In the genomic region with DNA sequence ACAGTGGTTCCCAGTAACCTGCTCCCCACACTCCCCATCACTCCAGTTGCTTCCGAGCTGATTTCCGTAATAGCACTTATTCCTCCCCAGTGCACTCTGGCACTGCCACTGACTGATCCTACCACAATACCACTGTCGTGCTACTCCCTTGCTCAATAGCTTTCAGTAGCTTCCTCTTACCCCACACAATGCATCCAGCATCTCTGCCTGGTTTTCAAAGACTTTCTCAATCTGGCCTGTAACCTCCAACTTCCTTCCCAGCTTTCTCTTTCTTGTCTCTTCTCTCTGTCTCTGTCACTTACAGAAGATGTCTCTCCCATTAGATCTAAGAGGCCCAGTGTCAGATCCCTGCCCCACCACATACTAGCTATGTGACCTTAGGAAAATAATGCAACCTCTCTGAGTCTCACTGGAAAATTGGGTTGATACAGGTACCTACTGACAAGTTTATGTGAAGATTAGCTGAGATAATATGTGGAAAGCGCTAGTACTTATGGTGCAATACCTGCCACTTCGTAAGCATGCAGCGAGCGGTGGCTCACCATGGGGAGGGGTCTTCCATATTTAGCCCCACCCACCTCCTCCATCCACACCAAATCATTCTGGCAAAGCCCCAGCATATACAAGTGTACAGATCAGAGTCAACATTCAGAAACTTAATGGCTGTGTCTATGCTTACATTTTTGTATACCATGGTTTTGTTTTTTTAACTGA, we compare ENCODE assay signal across 23 cellular contexts. TPM values are rescaled to one million over a fixed set of nuclear protein-coding genes. Genes with fewer than 3 reads are reported as not detected.
DNase-seq lines count a peak whose midpoint lies in the region; ATAC-seq and TF ChIP-seq lines count a peak whose summit lies in the region.
"Had no signal": no experiment of that assay in that cellular context is flagged by ENCODE, and none has a peak within 500 bp of the region (broad histone marks: within the 10 kb centered on the region; RNA-seq: fewer than 3 reads in every experiment).

No MANE protein-coding gene starts in this region.

- peak overlapping the region in 8 of 11 experiments; percentile 18 to 68 (median 50); a peak in 14 of 22 replicates for H3K4me2 ChIP-seq in BLaER1 treated with 17β-estradiol and CSF1 and Interleukin-3, amounts not matched to agents 10 nM and 100 nM
- H3K4me2 ChIP-seq: neural progenitor cell, smooth muscle cell had no signal

- H3K27me3 Mint-ChIP-seq in naive thymus-derived CD4-positive, alpha-beta T cell: no peaks in the 10 kb centered on the region
- H3K27me3 Mint-ChIP-seq: activated T-helper 17 cell treated with anti-CD3 and anti-CD28 coated beads, Interleukin-2, amount 50 U/mL, for 72 hours; stimulated activated naive CD8-positive, alpha-beta T cell treated with anti-CD3 and anti-CD28 coated beads, Interleukin-15, amount 100 ng/mL, for 72 hours had no signal

- no peak overlapping the region for H3K27ac Mint-ChIP-seq in naive thymus-derived CD4-positive, alpha-beta T cell
- H3K27ac Mint-ChIP-seq in stimulated activated effector memory CD8-positive, alpha-beta T cell treated with anti-CD3 and anti-CD28 coated beads, Interleukin-12 subunit alpha, Interleukin-12 subunit beta, amount 100 ng/mL, for 72 hours: no peak overlapping the region
- H3K27ac Mint-ChIP-seq: activated naive CD4-positive, alpha-beta T cell treated with anti-CD3 and anti-CD28 coated beads, Interleukin-2, amount 50 U/mL, for 72 hours; activated T-helper 17 cell treated with anti-CD3 and anti-CD28 coated beads, Interleukin-2, amount 50 U/mL, for 72 hours had no signal

- peaks cover 17 to 49% (median 36%) of the 10 kb centered on the region in 10 experiments for H3K4me1 ChIP-seq in BLaER1 treated with 17β-estradiol and CSF1 and Interleukin-3, amounts not matched to agents 10 nM and 100 nM
- no peaks in the 10 kb centered on the region for H3K4me1 ChIP-seq in naive thymus-derived CD4-positive, alpha-beta T cell (ENCODE audit: control insufficient read depth in 2 of 2, insufficient read depth in 2 of 2, low read length in 2 of 2)
- H3K4me1 ChIP-seq: tibial nerve had no signal

- peaks cover 0 to 18% (median 4%) of the 10 kb centered on the region in 5 donors for H3K36me3 Mint-ChIP-seq in naive thymus-derived CD4-positive, alpha-beta T cell
- no peaks in the 10 kb centered on the region for H3K36me3 Mint-ChIP-seq in stimulated activated effector memory CD8-positive, alpha-beta T cell treated with anti-CD3 and anti-CD28 coated beads, Interleukin-12 subunit alpha, Interleukin-12 subunit beta, amount 100 ng/mL, for 72 hours
- H3K36me3 Mint-ChIP-seq: activated naive CD4-positive, alpha-beta T cell treated with anti-CD3 and anti-CD28 coated beads, Interleukin-2, amount 50 U/mL, for 72 hours had no signal

- intact Hi-C loops in naive thymus-derived CD4-positive, alpha-beta T cell (cut with micrococcal nuclease): no loop called here

- no peak for TF ChIP-seq CTCF in VCaP (conservative IDR thresholded peaks at IDR 0.05)

- H3K4me3 ChIP-seq in BLaER1 treated with 17β-estradiol and CSF1 and Interleukin-3, amounts not matched to agents 10 nM and 100 nM: no peak overlapping the region
- no peak overlapping the region for H3K4me3 ChIP-seq in naive thymus-derived CD4-positive, alpha-beta T cell (ENCODE audit: low read length)
- H3K4me3 ChIP-seq: mucosa of descending colon, neural progenitor cell, smooth muscle cell, tibial nerve had no signal

- H3K36me3 ChIP-seq in BLaER1 treated with 17β-estradiol and CSF1 and Interleukin-3, amounts not matched to agents 10 nM and 100 nM: peaks cover 0 to 15% (median 0%) of the 10 kb centered on the region in 11 experiments; a peak in 3 of 22 replicates
- no peaks in the 10 kb centered on the region for H3K36me3 ChIP-seq in naive thymus-derived CD4-positive, alpha-beta T cell (ENCODE audit: control insufficient read depth in 2 of 3, insufficient read depth in 3 of 3, low read length in 3 of 3)
- H3K36me3 ChIP-seq: neural progenitor cell had no signal

- ATAC-seq in naive thymus-derived CD4-positive, alpha-beta T cell: peak; percentile 84
- ATAC-seq in HG02973 (IDR thresholded peaks at IDR 0.05; ENCODE audit: unreplicated experiment) (no peak), HG03520 (IDR thresholded peaks at IDR 0.05; ENCODE audit: unreplicated experiment) (no peak)
- no peak for ATAC-seq in stimulated activated effector memory CD8-positive, alpha-beta T cell treated with anti-CD3 and anti-CD28 coated beads, Interleukin-12 subunit alpha, Interleukin-12 subunit beta, amount 100 ng/mL, for 72 hours
- ATAC-seq: activated naive CD4-positive, alpha-beta T cell treated with anti-CD3 and anti-CD28 coated beads, Interleukin-2, amount 50 U/mL, for 72 hours; activated T-helper 17 cell treated with anti-CD3 and anti-CD28 coated beads, Interleukin-2, amount 50 U/mL, for 72 hours; stimulated activated naive CD8-positive, alpha-beta T cell treated with anti-CD3 and anti-CD28 coated beads, Interleukin-15, amount 100 ng/mL, for 72 hours had no signal

- no peaks in the 10 kb centered on the region for H3K9me3 ChIP-seq in BLaER1 treated with 17β-estradiol and CSF1 and Interleukin-3, amounts not matched to agents 10 nM and 100 nM (replicated peaks in 1 of 11)
- H3K9me3 ChIP-seq in naive thymus-derived CD4-positive, alpha-beta T cell (ENCODE audit: control insufficient read depth in 2 of 3, low read length in 3 of 3): no peaks in the 10 kb centered on the region
- H3K9me3 ChIP-seq: mucosa of descending colon, tibial nerve had no signal

- H3K9me3 Mint-ChIP-seq in naive thymus-derived CD4-positive, alpha-beta T cell: no peaks in the 10 kb centered on the region
- H3K9me3 Mint-ChIP-seq in stimulated activated effector memory CD8-positive, alpha-beta T cell treated with anti-CD3 and anti-CD28 coated beads, Interleukin-12 subunit alpha, Interleukin-12 subunit beta, amount 100 ng/mL, for 72 hours: no peaks in the 10 kb centered on the region
- H3K9me3 Mint-ChIP-seq: activated naive CD4-positive, alpha-beta T cell treated with anti-CD3 and anti-CD28 coated beads, Interleukin-2, amount 50 U/mL, for 72 hours; activated T-helper 17 cell treated with anti-CD3 and anti-CD28 coated beads, Interleukin-2, amount 50 U/mL, for 72 hours; neural progenitor cell; stimulated activated naive CD8-positive, alpha-beta T cell treated with anti-CD3 and anti-CD28 coated beads, Interleukin-15, amount 100 ng/mL, for 72 hours had no signal

- no peak overlapping the region for H3K4me3 Mint-ChIP-seq in naive thymus-derived CD4-positive, alpha-beta T cell
- no peak overlapping the region for H3K4me3 Mint-ChIP-seq in stimulated activated effector memory CD8-positive, alpha-beta T cell treated with anti-CD3 and anti-CD28 coated beads, Interleukin-12 subunit alpha, Interleukin-12 subunit beta, amount 100 ng/mL, for 72 hours
- H3K4me3 Mint-ChIP-seq: activated T-helper 17 cell treated with anti-CD3 and anti-CD28 coated beads, Interleukin-2, amount 50 U/mL, for 72 hours; neural progenitor cell; stimulated activated naive CD8-positive, alpha-beta T cell treated with anti-CD3 and anti-CD28 coated beads, Interleukin-15, amount 100 ng/mL, for 72 hours had no signal

- peak overlapping the region in 1 of 11 experiments; percentile 26; a peak in 2 of 22 replicates for H3K9ac ChIP-seq in BLaER1 treated with 17β-estradiol and CSF1 and Interleukin-3, amounts not matched to agents 10 nM and 100 nM
- H3K9ac ChIP-seq: neural progenitor cell had no signal

- peaks cover 0 to 26% (median 0%) of the 10 kb centered on the region in 11 experiments; a peak in 5 of 22 replicates for H4K20me1 ChIP-seq in BLaER1 treated with 17β-estradiol and CSF1 and Interleukin-3, amounts not matched to agents 10 nM and 100 nM

- CTCF ChIA-PET in naive thymus-derived CD4-positive, alpha-beta T cell (lab: Charles Lee): no interaction called here

- no peaks in the 10 kb centered on the region for H3K27me3 ChIP-seq in BLaER1 treated with 17β-estradiol and CSF1 and Interleukin-3, amounts not matched to agents 10 nM and 100 nM
- no peaks in the 10 kb centered on the region for H3K27me3 ChIP-seq in naive thymus-derived CD4-positive, alpha-beta T cell (ENCODE audit: control insufficient read depth in 2 of 2, insufficient read depth in 2 of 2, low read length in 2 of 2)
- H3K27me3 ChIP-seq: neural progenitor cell, tibial nerve had no signal

- POLR2A ChIA-PET in naive thymus-derived CD4-positive, alpha-beta T cell (lab: Charles Lee): no interaction called here

- peaks cover 0 to 4% (median 0%) of the 10 kb centered on the region in 7 donors for H3K4me1 Mint-ChIP-seq in naive thymus-derived CD4-positive, alpha-beta T cell
- no peaks in the 10 kb centered on the region for H3K4me1 Mint-ChIP-seq in stimulated activated effector memory CD8-positive, alpha-beta T cell treated with anti-CD3 and anti-CD28 coated beads, Interleukin-12 subunit alpha, Interleukin-12 subunit beta, amount 100 ng/mL, for 72 hours
- H3K4me1 Mint-ChIP-seq: activated T-helper 17 cell treated with anti-CD3 and anti-CD28 coated beads, Interleukin-2, amount 50 U/mL, for 72 hours; neural progenitor cell; stimulated activated naive CD8-positive, alpha-beta T cell treated with anti-CD3 and anti-CD28 coated beads, Interleukin-15, amount 100 ng/mL, for 72 hours had no signal

- DNase-seq in MV-4-11 (lab: John Stamatoyannopoulos, UW): peak; percentile 96
- no peak for DNase-seq in naive thymus-derived CD4-positive, alpha-beta T cell
- no peak for DNase-seq in stimulated activated effector memory CD8-positive, alpha-beta T cell treated with anti-CD3 and anti-CD28 coated beads, Interleukin-12 subunit alpha, Interleukin-12 subunit beta, amount 100 ng/mL, for 72 hours (ENCODE audit: low spot score in 2 of 2)
- DNase-seq in stimulated activated naive CD4-positive, alpha-beta T cell (lab: John Stamatoyannopoulos, UW): no peak
- DNase-seq: ACHN; activated CD4-positive, alpha-beta T cell treated with anti-CD3 and anti-CD28 coated beads for 48 hours; effector CD8-positive, alpha-beta T cell; erythroblast; hypothalamus; mucosa of descending colon; NCI-H1417 treated with DMSO at 0.1 percent for 48 hours; NCI-H524; stimulated activated CD4-positive, alpha-beta T cell treated with anti-CD3 and anti-CD28 coated beads, Interleukin-4, amount 100 ng/mL, for 1 hour; stimulated activated naive CD8-positive, alpha-beta T cell treated with anti-CD3 and anti-CD28 coated beads, Interleukin-15, amount 100 ng/mL, for 72 hours had no signal

- H3K27ac ChIP-seq in BLaER1 treated with 17β-estradiol and CSF1 and Interleukin-3, amounts not matched to agents 10 nM and 100 nM: peak overlapping the region in 5 of 11 experiments; percentile 23 to 68 (median 40); a peak in 8 of 22 replicates
- peak overlapping the region; percentile 39; the same call in 1 of the 2 replicates for H3K27ac ChIP-seq in VCaP
- H3K27ac ChIP-seq in naive thymus-derived CD4-positive, alpha-beta T cell (ENCODE audit: low read depth, low read length): no peak overlapping the region
- H3K27ac ChIP-seq: neural progenitor cell, tibial nerve had no signal

RNA-seq across cellular contexts. Expression of a gene that starts 36.7 kb away (rescaled TPM):
- total RNA-seq in naive thymus-derived CD4-positive, alpha-beta T cell: 10 to 100 TPM in 3 of 5 experiments, 1 to 10 TPM in 2; 8.8 to 17.4 (median 10.9) TPM
- polyA plus RNA-seq in naive thymus-derived CD4-positive, alpha-beta T cell: 1 to 10 TPM; 2.2 to 4.4 TPM
